10 cellular contexts compared by ENCODE assay signal in the genomic region with DNA sequence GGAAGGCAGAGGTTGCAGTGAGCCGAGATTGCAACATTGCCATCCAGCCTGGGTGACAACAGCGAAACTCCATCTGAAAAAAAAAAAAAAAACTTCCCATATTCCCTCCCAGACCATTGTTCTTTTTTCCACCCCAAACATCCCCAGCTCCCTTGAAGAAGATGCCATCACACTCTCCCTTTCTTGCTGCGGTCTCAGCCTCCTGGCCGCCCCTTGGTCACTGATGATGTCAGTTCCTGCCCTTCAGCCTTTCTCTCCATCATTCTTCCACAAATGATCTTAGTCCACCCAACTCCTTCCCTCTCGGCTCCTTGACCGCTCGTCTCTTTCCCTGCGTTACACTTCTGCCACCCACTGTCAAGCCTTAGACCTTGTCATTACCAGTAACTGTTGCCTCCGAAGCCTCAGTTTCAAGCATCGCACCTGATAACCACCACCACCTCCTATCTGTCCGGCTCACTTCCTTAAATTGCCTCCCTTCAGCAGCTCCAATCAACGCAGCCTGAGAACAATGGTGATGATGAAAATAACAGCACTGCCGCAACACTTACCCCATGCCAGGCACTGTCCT. TPM values are rescaled to one million over a fixed set of nuclear protein-coding genes. Genes with fewer than 3 reads are reported as not detected.
A peak's percentile ranks its signal among the peaks of the same experiment; 100 is the strongest.
DNase-seq lines count a peak whose midpoint lies in the region; ATAC-seq, FAIRE-seq and TF ChIP-seq lines count a peak whose summit lies in the region.
"Not testable (repeated sequence)": the region's sequence is repeated elsewhere in the genome, so short reads cannot be mapped to it uniquely, and the experiment has no call there.
"Had no signal": no experiment of that assay in that cellular context is flagged by ENCODE, and none has a peak within 500 bp of the region (broad histone marks: within the 10 kb centered on the region; RNA-seq: fewer than 3 reads in every experiment).

No MANE protein-coding gene starts in this region.

- intact Hi-C loops in IMR-90 (cut with micrococcal nuclease); left ventricle myocardium superior (cut with micrococcal nuclease); aorta (cut with DNase I): not testable (repeated sequence)
- intact Hi-C loops in K562 (cut with micrococcal nuclease), result loop anchor here (10.0 kb wide), 1 partner anchor 153 kb away; a partner anchor contains a TSS

- H4K91ac ChIP-seq in IMR-90 (ENCODE audit: insufficient read depth, low read depth, low read length), result not testable (repeated sequence)

- not testable (repeated sequence) for H3K9me3 ChIP-seq in IMR-90 (ENCODE audit: control insufficient read depth, insufficient read depth, low read length); K562 (replicated peaks; ENCODE audit: control insufficient read depth, insufficient read depth, low read depth, low read length); aorta (ENCODE audit: control insufficient read depth, low read length)

- not testable (repeated sequence) for H3K9ac ChIP-seq in IMR-90 (ENCODE audit: low read depth, low read length); K562 (ENCODE audit: insufficient read depth in 1 of 2, low read depth in 2 of 2, low read length in 2 of 2)

- not testable (repeated sequence) for H2AK9ac ChIP-seq in IMR-90 (replicated peaks; ENCODE audit: low read depth, low read length, poor library complexity)

- H2BK5ac ChIP-seq in IMR-90 (ENCODE audit: low read depth, low read length, poor library complexity, severe bottlenecking), result not testable (repeated sequence)

- H3K9me1 ChIP-seq in IMR-90 (ENCODE audit: insufficient read depth, low read length); K562 (ENCODE audit: control insufficient read depth, insufficient read depth, low read length): not testable (repeated sequence)

- not testable (repeated sequence) for H3K23ac ChIP-seq in IMR-90 (ENCODE audit: low read depth, low read length)

- CTCF ChIA-PET in IMR-90 (lab: Yijun Ruan, JAX), result not testable (repeated sequence)
- CTCF ChIA-PET in K562 (lab: Yijun Ruan, JAX; ENCODE audit: low intra/inter-chr PET ratio), result interaction anchor here (0.6 kb wide), 1 partner anchor 363 kb away, joined by 5 read pairs; no protein-coding TSS in a partner anchor

- not testable (repeated sequence) for H3K4me1 ChIP-seq in IMR-90 (ENCODE audit: control insufficient read depth, insufficient read depth, low read length); K562 (replicated peaks in 1 of 2; ENCODE audit: control insufficient read depth in 2 of 2, insufficient read depth in 2 of 2, low read length in 2 of 2); aorta (ENCODE audit: control insufficient read depth in 1 of 2, insufficient read depth in 2 of 2, low read length in 2 of 2)

- not testable (repeated sequence) for TF ChIP-seq EP300 in K562 (IDR thresholded peaks at IDR 0.05; ENCODE audit: low read length)

- FAIRE-seq in K562 (lab: Jason Lieb, UNC), result peak; percentile 78

- not testable (repeated sequence) for H3K18ac ChIP-seq in IMR-90 (ENCODE audit: low read depth, low read length)

- H3K27ac ChIP-seq in IMR-90 (ENCODE audit: insufficient read depth, low read length); K562 (ENCODE audit: extremely low read depth, low read depth, low read length); aorta (ENCODE audit: low read depth in 1 of 2, low read length in 2 of 2): not testable (repeated sequence)

- H3K36me3 ChIP-seq in IMR-90 (ENCODE audit: control insufficient read depth, insufficient read depth, low read length); K562 (ENCODE audit: control insufficient read depth, insufficient read depth, low read length); aorta (ENCODE audit: control insufficient read depth in 1 of 2, insufficient read depth in 2 of 2, low read length in 1 of 2): not testable (repeated sequence)

- H2BK20ac ChIP-seq in IMR-90 (ENCODE audit: low read depth, low read length), result not testable (repeated sequence)

- H3K4me3 ChIP-seq in IMR-90 (ENCODE audit: insufficient read depth, low read depth, low read length); K562; fibroblast of villous mesenchyme (ENCODE audit: low read depth, low read length); aorta (ENCODE audit: low read length in 2 of 2): not testable (repeated sequence)

- not testable (repeated sequence) for H3K4me1 Mint-ChIP-seq in neural crest cell

- not testable (repeated sequence) for H2BK120ac ChIP-seq in IMR-90 (ENCODE audit: low read depth, low read length)

- H4K5ac ChIP-seq in IMR-90 (ENCODE audit: low read depth, low read length), result not testable (repeated sequence)

- H3K9me3 Mint-ChIP-seq in neural crest cell, result not testable (repeated sequence)

- TF ChIP-seq POLR2A in IMR-90 (IDR thresholded peaks at IDR 0.05; ENCODE audit: low read depth, low read length); K562 (conservative IDR thresholded peaks at IDR 0.05): not testable (repeated sequence)

- H3K27me3 Mint-ChIP-seq in neural crest cell (ENCODE audit: low read depth), result peaks cover 21% of the 10 kb centered on the region

- not testable (repeated sequence) for TF ChIP-seq CTCF in IMR-90 (conservative IDR thresholded peaks at IDR 0.05; ENCODE audit: low read depth, low read length); K562 (IDR thresholded peaks at IDR 0.05 in 2 of 3, conservative IDR thresholded peaks at IDR 0.05 in 1 of 3; ENCODE audit: insufficient read depth in 2 of 3, low read depth in 1 of 3, low read length in 3 of 3); fibroblast of villous mesenchyme (IDR thresholded peaks at IDR 0.05; ENCODE audit: insufficient read depth, low read depth, low read length); neural crest cell (conservative IDR thresholded peaks at IDR 0.05)

- H3K27ac Mint-ChIP-seq in neural crest cell (ENCODE audit: unreplicated experiment), result peak overlapping the region; percentile 39

- H2AFZ ChIP-seq in IMR-90 (replicated peaks; ENCODE audit: low read length, poor library complexity); K562 (ENCODE audit: low read depth, low read length): not testable (repeated sequence)

- not testable (repeated sequence) for H3K4ac ChIP-seq in IMR-90 (ENCODE audit: low read depth, low read length)

- BruUV-seq in IMR-90 (replicated peaks; lab: Mats Ljungman, UMichigan); K562 (replicated peaks; lab: Mats Ljungman, UMichigan): not testable (repeated sequence)

- not testable (repeated sequence) for H3K4me3 Mint-ChIP-seq in neural crest cell

- not testable (repeated sequence) for H3K4me2 ChIP-seq in IMR-90 (ENCODE audit: low read depth, low read length); K562 (ENCODE audit: insufficient read depth, low read length)

- H2AK5ac ChIP-seq in IMR-90 (ENCODE audit: low read depth, low read length), result not testable (repeated sequence)

- dilution Hi-C loops in IMR-90 (cut with HindIII; ENCODE audit: low sequenced_read_pairs, unreplicated experiment), result not testable (repeated sequence)

- H4K20me1 ChIP-seq in IMR-90 (ENCODE audit: insufficient read depth, low read length); K562 (replicated peaks; ENCODE audit: control insufficient read depth, insufficient read depth, low read length): not testable (repeated sequence)

- POLR2A ChIA-PET in IMR-90 (lab: Charles Lee; ENCODE audit: unreplicated experiment); K562 (lab: Yijun Ruan, JAX): not testable (repeated sequence)

- not testable (repeated sequence) for H4K8ac ChIP-seq in IMR-90 (ENCODE audit: low read depth in 2 of 2, low read length in 2 of 2)

- in situ Hi-C loops in IMR-90 (cut with MboI; ENCODE audit: low sequenced_read_pairs); K562 (cut with MboI): not testable (repeated sequence)

- WGBS in IMR-90 (ENCODE audit: extremely low coverage in 2 of 2, insufficient read length in 1 of 2), 2 experiments, result 48% methylated on average over 3 of the region's 13 CpGs; no CpG with 5 or more reads in 1 of the 2 experiments
- 67% methylated on average over 4 of the region's 13 CpGs for WGBS in K562 (ENCODE audit: insufficient coverage, low coverage, missing lambda C conversion rate)
- 82 to 93% methylated on average over 5 to 8 of the region's 13 CpGs for WGBS in aorta, 2 donors

- H3K36me3 Mint-ChIP-seq in neural crest cell (ENCODE audit: low read depth), result not testable (repeated sequence)

- peak; percentile 13 for DNase-seq in GM04503 (ENCODE audit: low read depth)
- peak; percentile 23 for DNase-seq in IMR-90
- not testable (repeated sequence) for DNase-seq in K562 (ENCODE audit: extremely low read depth in 1 of 4, low spot score in 3 of 4); left ventricle myocardium superior; neural crest cell (ENCODE audit: low read depth, low spot score); aorta
- peak; percentile 44 for DNase-seq in fibroblast of villous mesenchyme (ENCODE audit: low read depth)

- not testable (repeated sequence) for H3K79me2 ChIP-seq in K562 (ENCODE audit: control insufficient read depth, insufficient read depth, low read length)

- not testable (repeated sequence) for H3K79me1 ChIP-seq in IMR-90 (ENCODE audit: low read depth in 1 of 2, low read length in 2 of 2)

- H2BK15ac ChIP-seq in IMR-90 (ENCODE audit: low read depth, low read length), result not testable (repeated sequence)

- not testable (repeated sequence) for TF ChIP-seq RAD21 in IMR-90 (IDR thresholded peaks at IDR 0.05; ENCODE audit: low read length)
- TF ChIP-seq RAD21 in K562 (CRISPR knock-in tag; conservative IDR thresholded peaks at IDR 0.05 in 1 of 2, IDR thresholded peaks at IDR 0.05 in 1 of 2), result peak in 1 of 2 experiments; percentile 22; a peak in 1 of 4 replicates

- not testable (repeated sequence) for H3K56ac ChIP-seq in IMR-90 (ENCODE audit: extremely low read depth, insufficient read depth, low read length)

- ATAC-seq in IMR-90 (ENCODE audit: low read depth), result not testable (repeated sequence)
- ATAC-seq in K562 (peak; percentile 88), left ventricle myocardium superior (peak; percentile 76), aorta (ENCODE audit: low FRiP score) (peak; percentile 48)

- H3K27me3 ChIP-seq in IMR-90 (ENCODE audit: control insufficient read depth, insufficient read depth, low read length), result peaks cover 10% of the 10 kb centered on the region
- H3K27me3 ChIP-seq in K562 (ENCODE audit: control insufficient read depth in 2 of 2, insufficient read depth in 2 of 2, low read length in 2 of 2); aorta (ENCODE audit: control insufficient read depth in 1 of 2, insufficient read depth in 2 of 2, low read length in 1 of 2): not testable (repeated sequence)

- not testable (repeated sequence) for H3K14ac ChIP-seq in IMR-90 (replicated peaks; ENCODE audit: low read depth, low read length)

RNA-seq across cellular contexts. Expression of a gene that starts 23.1 kb away (rescaled TPM):
- total RNA-seq in IMR-90 (2012; rRNA removed) (0.54 and 0.56 TPM in 2 replicates), K562 (2014; rRNA removed) (7.5 and 12.3 TPM in 2 replicates), K562 (2014; rRNA removed; fragmentation: Illumina TruSeq; extraction: Trizol) (12.7 and 14.8 TPM in 2 replicates), K562 (2015; rRNA removed; fragmentation: Illumina TruSeq; extraction: Trizol) (5.3 and 5.4 TPM in 2 replicates), K562 (2021) (11.2 and 12.6 TPM in 2 replicates), fibroblast of villous mesenchyme (under 0.01 TPM in 2 replicates), left ventricle myocardium superior (1.0 TPM), neural crest cell (0.82 TPM in 1 of 2 replicates, not detected in the other), aorta (under 1 TPM in 1 of 2 donors, not detected in 1; 0.69 TPM)
- polyA plus RNA-seq in IMR-90 (2012; rRNA removed) (0.39 and 0.62 TPM in 2 replicates), K562 (2011; rRNA removed) (13.6 and 25.9 TPM in 2 replicates), K562 (2014; fragmentation: Illumina TruSeq; extraction: Trizol) (10.9 and 11.4 TPM in 2 replicates), K562 (2014; fragmentation: Nextera tagmentation; extraction: Ambion mirVana) (10 to 100 TPM; 28.3 to 31.5 TPM), K562 (2014; rRNA removed) (8.3 and 9.1 TPM in 2 replicates), aorta (not detected)
- 0.70 and 1.3 TPM in 2 replicates for polyA plus RNA-seq in IMR-90 (2012; cell fraction: cytosol; rRNA removed)
- polyA plus RNA-seq in IMR-90 (2012; cell fraction: nucleus; rRNA removed; ENCODE audit: low replicate concordance), result 0.49 and 0.58 TPM in 2 replicates
- 32.9 and 40.0 TPM in 2 replicates for total RNA-seq in K562 (2011; cell fraction: chromatin; rRNA removed; ENCODE audit: low replicate concordance)
- 54.9 and 67.4 TPM in 2 replicates for total RNA-seq in K562 (2011; cell fraction: nucleolus; rRNA removed)
- 44.0 and 54.3 TPM in 2 replicates for total RNA-seq in K562 (2011; cell fraction: nucleoplasm; rRNA removed)
- 20.6 and 28.6 TPM in 2 replicates for polyA plus RNA-seq in K562 (2011; cell fraction: cytosol; rRNA removed)
- polyA plus RNA-seq in K562 (2011; cell fraction: nucleus; rRNA removed), result 11.9 and 17.8 TPM in 2 replicates
- polyA plus RNA-seq in K562 (2012), result 17.0 and 20.5 TPM in 2 replicates
- polyA minus RNA-seq in K562 (2011; rRNA and poly(A)+ RNA removed), result 22.4 and 24.1 TPM in 2 replicates
- polyA minus RNA-seq in K562 (2011; cell fraction: cytosol; rRNA and poly(A)+ RNA removed), result 9.8 and 10.7 TPM in 2 replicates
- 5.8 and 9.8 TPM in 2 replicates for polyA minus RNA-seq in K562 (2011; cell fraction: nucleus; rRNA and poly(A)+ RNA removed)
- total RNA-seq: Caco-2, HepG2, HT-29 had no signal

RNA-seq across cellular contexts. Expression of a gene that starts 33.2 kb away (rescaled TPM):
- total RNA-seq in IMR-90 (2012; rRNA removed) (12.7 and 18.1 TPM in 2 replicates), K562 (2014; rRNA removed) (20.0 and 21.7 TPM in 2 replicates), K562 (2014; rRNA removed; fragmentation: Illumina TruSeq; extraction: Trizol) (25.2 and 32.1 TPM in 2 replicates), K562 (2015; rRNA removed; fragmentation: Illumina TruSeq; extraction: Trizol) (22.6 and 25.1 TPM in 2 replicates), K562 (2021) (21.8 and 26.2 TPM in 2 replicates), fibroblast of villous mesenchyme (19.0 and 19.9 TPM in 2 replicates), left ventricle myocardium superior (15.6 TPM), neural crest cell (25.4 and 27.4 TPM in 2 replicates), aorta (10 to 100 TPM; 14.8 to 19.7 TPM)
- polyA plus RNA-seq in IMR-90 (2012; rRNA removed) (6.8 TPM in 2 replicates), K562 (2011; rRNA removed) (16.2 and 16.5 TPM in 2 replicates), K562 (2014; fragmentation: Illumina TruSeq; extraction: Trizol) (22.5 and 28.4 TPM in 2 replicates), K562 (2014; fragmentation: Nextera tagmentation; extraction: Ambion mirVana) (1 to 10 TPM; 4.6 to 5.1 TPM), K562 (2014; rRNA removed) (15.4 and 18.9 TPM in 2 replicates), aorta (10 to 100 TPM in 1 of 2 donors, 1 to 10 TPM in 1; 5.0 to 12.4 TPM)
- 1.8 and 2.3 TPM in 2 replicates for polyA plus RNA-seq in IMR-90 (2012; cell fraction: cytosol; rRNA removed)
- polyA plus RNA-seq in IMR-90 (2012; cell fraction: nucleus; rRNA removed; ENCODE audit: low replicate concordance), result 2.2 and 11.3 TPM in 2 replicates
- total RNA-seq in K562 (2011; cell fraction: chromatin; rRNA removed; ENCODE audit: low replicate concordance), result 18.4 and 45.3 TPM in 2 replicates
- total RNA-seq in K562 (2011; cell fraction: nucleolus; rRNA removed), result 18.0 and 21.1 TPM in 2 replicates
- total RNA-seq in K562 (2011; cell fraction: nucleoplasm; rRNA removed), result 26.7 and 32.7 TPM in 2 replicates
- polyA plus RNA-seq in K562 (2011; cell fraction: cytosol; rRNA removed), result 5.5 and 9.0 TPM in 2 replicates
- 13.6 and 15.9 TPM in 2 replicates for polyA plus RNA-seq in K562 (2011; cell fraction: nucleus; rRNA removed)
- 17.2 and 17.8 TPM in 2 replicates for polyA plus RNA-seq in K562 (2012)
- 16.1 and 20.4 TPM in 2 replicates for polyA minus RNA-seq in K562 (2011; rRNA and poly(A)+ RNA removed)
- 8.4 and 9.4 TPM in 2 replicates for polyA minus RNA-seq in K562 (2011; cell fraction: cytosol; rRNA and poly(A)+ RNA removed)
- 5.3 and 10.9 TPM in 2 replicates for polyA minus RNA-seq in K562 (2011; cell fraction: nucleus; rRNA and poly(A)+ RNA removed)

RNA-seq across cellular contexts. Expression of a gene that starts 59.4 kb away (rescaled TPM):
- total RNA-seq in IMR-90 (2012; rRNA removed) (48.4 and 101 TPM in 2 replicates), K562 (2014; rRNA removed) (138 and 209 TPM in 2 replicates), K562 (2014; rRNA removed; fragmentation: Illumina TruSeq; extraction: Trizol) (85.8 and 108 TPM in 2 replicates), K562 (2015; rRNA removed; fragmentation: Illumina TruSeq; extraction: Trizol) (100 and 108 TPM in 2 replicates), K562 (2021) (133 and 137 TPM in 2 replicates), fibroblast of villous mesenchyme (109 and 142 TPM in 2 replicates), left ventricle myocardium superior (73.1 TPM), neural crest cell (69.2 and 74.5 TPM in 2 replicates), aorta (100 to 1,000 TPM; 114 to 115 TPM)
- polyA plus RNA-seq in IMR-90 (2012; rRNA removed) (54.6 and 63.9 TPM in 2 replicates), K562 (2011; rRNA removed) (175 and 195 TPM in 2 replicates), K562 (2014; fragmentation: Illumina TruSeq; extraction: Trizol) (155 and 183 TPM in 2 replicates), K562 (2014; fragmentation: Nextera tagmentation; extraction: Ambion mirVana) (10 to 100 TPM; 43.7 to 56.2 TPM), K562 (2014; rRNA removed) (141 and 198 TPM in 2 replicates), aorta (100 to 1,000 TPM; 110 to 140 TPM)
- 23.0 and 27.0 TPM in 2 replicates for polyA plus RNA-seq in IMR-90 (2012; cell fraction: cytosol; rRNA removed)
- polyA plus RNA-seq in IMR-90 (2012; cell fraction: nucleus; rRNA removed; ENCODE audit: low replicate concordance), result 4.7 and 22.7 TPM in 2 replicates
- 50.2 and 133 TPM in 2 replicates for total RNA-seq in K562 (2011; cell fraction: chromatin; rRNA removed; ENCODE audit: low replicate concordance)
- 80.8 and 92.6 TPM in 2 replicates for total RNA-seq in K562 (2011; cell fraction: nucleolus; rRNA removed)
- total RNA-seq in K562 (2011; cell fraction: nucleoplasm; rRNA removed), result 147 and 172 TPM in 2 replicates
- 47.8 and 169 TPM in 2 replicates for polyA plus RNA-seq in K562 (2011; cell fraction: cytosol; rRNA removed)
- 19.9 and 38.4 TPM in 2 replicates for polyA plus RNA-seq in K562 (2011; cell fraction: nucleus; rRNA removed)
- polyA plus RNA-seq in K562 (2012), result 167 and 239 TPM in 2 replicates
- 59.4 and 67.8 TPM in 2 replicates for polyA minus RNA-seq in K562 (2011; rRNA and poly(A)+ RNA removed)
- 44.3 and 50.7 TPM in 2 replicates for polyA minus RNA-seq in K562 (2011; cell fraction: cytosol; rRNA and poly(A)+ RNA removed)
- 12.8 and 23.5 TPM in 2 replicates for polyA minus RNA-seq in K562 (2011; cell fraction: nucleus; rRNA and poly(A)+ RNA removed)
